Comparison of ENCODE assay signal across 9 cellular contexts in genomic region chr18:35355140-35355618, GRCh38. TPM values are rescaled to one million over a fixed set of nuclear protein-coding genes. Genes with fewer than 3 reads are reported as not detected.
DNase-seq lines count a peak whose midpoint lies in the region; ATAC-seq and TF ChIP-seq lines count a peak whose summit lies in the region.
"Had no signal": no experiment of that assay in that cellular context is flagged by ENCODE, and none has a peak within 500 bp of the region (broad histone marks: within the 10 kb centered on the region; RNA-seq: fewer than 3 reads in every experiment).

No MANE protein-coding gene starts in this region.

- peak overlapping the region in 1 of 7 donors; percentile 19 for H3K27ac Mint-ChIP-seq in CD4-positive, alpha-beta memory T cell

- no peak overlapping the region for H3K27ac ChIP-seq in CD4-positive, alpha-beta memory T cell (ENCODE audit: low read depth, low read length)
- H3K27ac ChIP-seq in muscle layer of duodenum (ENCODE audit: low read length), result no peak overlapping the region
- H3K27ac ChIP-seq: SK-N-MC had no signal

- H3K9me3 Mint-ChIP-seq in CD4-positive, alpha-beta memory T cell, result peaks cover 3 to 14% (median 10%) of the 10 kb centered on the region in 8 donors

- no peaks in the 10 kb centered on the region for H3K4me1 ChIP-seq in CD4-positive, alpha-beta memory T cell (ENCODE audit: insufficient read depth, low read length)
- H3K4me1 ChIP-seq in muscle layer of duodenum (ENCODE audit: control insufficient read depth in 1 of 2, insufficient read depth in 2 of 2, low read length in 2 of 2), result no peaks in the 10 kb centered on the region

- H3K4me1 Mint-ChIP-seq in CD4-positive, alpha-beta memory T cell, result peaks cover 0 to 2% (median 0%) of the 10 kb centered on the region in 4 donors

- no peaks in the 10 kb centered on the region for H3K36me3 ChIP-seq in CD4-positive, alpha-beta memory T cell (ENCODE audit: insufficient read depth, low read length)
- no peaks in the 10 kb centered on the region for H3K36me3 ChIP-seq in muscle layer of duodenum (ENCODE audit: control insufficient read depth in 1 of 2, insufficient read depth in 2 of 2, low read length in 2 of 2)

- H3K27me3 ChIP-seq in CD4-positive, alpha-beta memory T cell (ENCODE audit: insufficient read depth, low read length), result no peaks in the 10 kb centered on the region
- H3K27me3 ChIP-seq in muscle layer of duodenum (ENCODE audit: low read depth, low read length), result no peaks in the 10 kb centered on the region

- peak; percentile 54 to 63 (median 60) for DNase-seq in CD4-positive, alpha-beta memory T cell
- peak; percentile 49 to 54 for DNase-seq in NOMO-1 (lab: John Stamatoyannopoulos, UW; ENCODE audit: unreplicated experiment in 2 of 2)
- peak; percentile 57 for DNase-seq in activated CD8-positive, alpha-beta memory T cell treated with anti-CD3 and anti-CD28 coated beads, Interleukin-2, amount 50 U/mL, for 48 hours
- DNase-seq in erythroblast (lab: John Stamatoyannopoulos, UW), result peak; percentile 77 to 81
- peak; percentile 18 to 63 (median 35) for DNase-seq in stimulated activated naive CD4-positive, alpha-beta T cell (lab: John Stamatoyannopoulos, UW)

- no peak overlapping the region for H3K4me3 Mint-ChIP-seq in CD4-positive, alpha-beta memory T cell

- CTCF ChIA-PET in CD4-positive, alpha-beta memory T cell (lab: Charles Lee; ENCODE audit: partially characterized antibody), result interaction anchor here (0.7 to 3.4 kb wide), 17 partner anchors 9 to 349 kb away, joined by 3 to 88 read pairs (median 7); partner anchors contain the start of genes ZNF24 and ZNF397

- POLR2A ChIA-PET in CD4-positive, alpha-beta memory T cell (lab: Charles Lee; ENCODE audit: partially characterized antibody), result interaction anchor here (0.7 to 1.2 kb wide), 3 partner anchors 11 to 314 kb away, joined by 3 to 7 read pairs (median 4); partner anchors contain the start of genes MAPRE2 and ZNF24

- no peak overlapping the region for H3K4me3 ChIP-seq in CD4-positive, alpha-beta memory T cell (ENCODE audit: low read length in 2 of 2)
- H3K4me3 ChIP-seq in muscle layer of duodenum (ENCODE audit: low read depth in 1 of 2, low read length in 2 of 2), result peak overlapping the region; percentile 27 to 41
- H3K4me3 ChIP-seq: SK-N-MC had no signal

- no peaks in the 10 kb centered on the region for H3K9me3 ChIP-seq in CD4-positive, alpha-beta memory T cell (ENCODE audit: control insufficient read depth in 1 of 2, low read length in 2 of 2)
- peaks cover 0 to 7% of the 10 kb centered on the region in 2 donors for H3K9me3 ChIP-seq in muscle layer of duodenum (ENCODE audit: control insufficient read depth in 1 of 2, low read length in 2 of 2)

- ATAC-seq in GM19455 (IDR thresholded peaks at IDR 0.05; ENCODE audit: unreplicated experiment) (peak; percentile 89), HG03558 (IDR thresholded peaks at IDR 0.05; ENCODE audit: extremely low read depth, unreplicated experiment) (peak; percentile 98)

- peaks cover 0 to 8% of the 10 kb centered on the region in 2 donors for H3K36me3 Mint-ChIP-seq in CD4-positive, alpha-beta memory T cell

- intact Hi-C loops in CD4-positive, alpha-beta memory T cell (cut with micrococcal nuclease), result loop anchor here (1.0 kb wide), 5 partner anchors 11 to 349 kb away; partner anchors contain the start of gene ZNF24

- TF ChIP-seq POLR2A in erythroblast (IDR thresholded peaks at IDR 0.05; ENCODE audit: low read length), result no peak

- peaks cover 0 to 2% of the 10 kb centered on the region in 2 donors for H3K27me3 Mint-ChIP-seq in CD4-positive, alpha-beta memory T cell

RNA-seq across cellular contexts. Expression of gene ZNF24, which starts 11.0 kb away (rescaled TPM):
- 10 to 100 TPM; 89.1 to 90.5 TPM for total RNA-seq in CD4-positive, alpha-beta memory T cell
- 10 to 100 TPM; 67.9 to 76.1 TPM for polyA plus RNA-seq in CD4-positive, alpha-beta memory T cell

RNA-seq across cellular contexts. Expression of gene ZNF396, which starts 22.0 kb away (rescaled TPM):
- total RNA-seq in CD4-positive, alpha-beta memory T cell, result 1 to 10 TPM; 5.5 to 7.3 TPM
- polyA plus RNA-seq in CD4-positive, alpha-beta memory T cell, result 1 to 10 TPM; 1.1 to 1.5 TPM

Comparison
In these comparisons a context has a peak if more than half of its experiments do, and no peak if none do; other contexts are left out.
1. H3K4me3 ChIP-seq: peak in muscle layer of duodenum (2 of 2); none in CD4-positive, alpha-beta memory T cell (0 of 2).
2. Peak in every context shown above with its lines, with median percentiles within 50 percentile points of each other: DNase-seq.